Comparison of ENCODE assay signal across 11 cellular contexts in the genomic region with DNA sequence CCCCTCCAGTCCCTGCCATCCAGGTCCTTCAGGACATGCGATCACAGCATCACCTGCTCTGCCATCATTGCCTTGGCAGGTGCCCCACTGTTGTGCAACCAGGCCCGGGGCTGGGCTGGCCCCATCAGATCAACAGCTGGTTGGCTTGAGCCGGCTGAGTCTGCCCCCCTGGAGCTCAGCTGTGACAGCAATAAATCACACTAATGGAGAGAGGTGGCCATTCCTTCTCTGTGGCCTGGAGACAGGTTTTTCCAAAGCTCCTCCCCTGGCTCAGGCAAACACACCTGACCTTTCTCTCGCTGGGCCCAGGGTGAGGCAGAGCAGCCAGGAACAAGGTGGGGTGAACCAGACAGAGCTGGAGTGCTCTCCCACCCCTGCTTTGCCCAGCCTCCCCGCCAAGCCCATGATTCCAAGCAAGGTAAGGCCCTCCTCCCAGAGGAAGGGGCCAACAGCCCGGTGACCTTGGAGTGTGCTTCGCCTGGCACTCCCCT. TPM values are rescaled to one million over a fixed set of nuclear protein-coding genes. Genes with fewer than 3 reads are reported as not detected.
DNase-seq lines count a peak whose midpoint lies in the region; ATAC-seq and TF ChIP-seq lines count a peak whose summit lies in the region.
"Had no signal": no experiment of that assay in that cellular context is flagged by ENCODE, and none has a peak within 500 bp of the region (broad histone marks: within the 10 kb centered on the region; RNA-seq: fewer than 3 reads in every experiment).

No MANE protein-coding gene starts in this region.

- intact Hi-C loops in tibial artery (cut with DNase I; ENCODE audit: low total_unique reads), result no loop called here

- no peaks in the 10 kb centered on the region for H3K9me3 Mint-ChIP-seq in activated T-cell treated with anti-CD3 and anti-CD28 coated beads, Interleukin-2, amount 50 U/mL, for 72 hours

- H3K4me1 Mint-ChIP-seq in activated T-cell treated with anti-CD3 and anti-CD28 coated beads, Interleukin-2, amount 50 U/mL, for 72 hours (ENCODE audit: low read depth), result peaks cover 30% of the 10 kb centered on the region

- no peak for DNase-seq in activated T-cell treated with anti-CD3 and anti-CD28 coated beads, Interleukin-2, amount 50 U/mL, for 72 hours
- DNase-seq in activated T-cell treated with anti-CD3 and anti-CD28 coated beads for 4 hours (no peak), NCI-H69 (lab: John Stamatoyannopoulos, UW) (peak; percentile 99), kidney tubule cell (ENCODE audit: low spot score) (peak; percentile 91), tibial artery (peak; percentile 16 to 67), KBM-7 (no peak)
- DNase-seq: NCI-H1694 had no signal

- H3K4me1 ChIP-seq in tibial artery, result peaks cover 0 to 2% (median 0%) of the 10 kb centered on the region in 4 donors

- peaks cover 0 to 5% (median 0%) of the 10 kb centered on the region in 3 donors for H3K36me3 ChIP-seq in tibial artery

- peaks cover 0 to 56% of the 10 kb centered on the region in 2 donors for H3K27me3 ChIP-seq in tibial artery

- H3K27me3 Mint-ChIP-seq in activated T-cell treated with anti-CD3 and anti-CD28 coated beads, Interleukin-2, amount 50 U/mL, for 72 hours (ENCODE audit: low read depth), result no peaks in the 10 kb centered on the region

- no peak for ATAC-seq in activated T-cell treated with anti-CD3 and anti-CD28 coated beads, Interleukin-2, amount 50 U/mL, for 72 hours (replicated peaks in 1 of 2)
- ATAC-seq in GM21381 (IDR thresholded peaks at IDR 0.05; ENCODE audit: unreplicated experiment) (no peak), GM19467 (IDR thresholded peaks at IDR 0.05; ENCODE audit: unreplicated experiment) (no peak)
- ATAC-seq: activated CD4-positive, CD25-positive, alpha-beta regulatory T cell treated with anti-CD3 and anti-CD28 coated beads, Interleukin-2, amount 50 U/mL, for 24 hours had no signal

- H3K27ac ChIP-seq in tibial artery, result no peak overlapping the region

- H3K4me3 ChIP-seq in tibial artery, result no peak overlapping the region

- in situ Hi-C loops in KBM-7 (cut with MboI; ENCODE audit: low pct_unique_long_range_greater_than_20kb, low sequenced_read_pairs), result loop anchor here (10.0 to 25.0 kb wide), 2 partner anchors 111 to 229 kb away; no protein-coding TSS in a partner anchor

- H3K27ac Mint-ChIP-seq in activated T-cell treated with anti-CD3 and anti-CD28 coated beads, Interleukin-2, amount 50 U/mL, for 72 hours, result peak overlapping the region; percentile 55
- H3K27ac Mint-ChIP-seq: B cell had no signal

- H3K36me3 Mint-ChIP-seq in activated T-cell treated with anti-CD3 and anti-CD28 coated beads, Interleukin-2, amount 50 U/mL, for 72 hours (ENCODE audit: insufficient read depth in 2 of 2), result no peaks in the 10 kb centered on the region

- H3K9me3 ChIP-seq in tibial artery, result no peaks in the 10 kb centered on the region

- H3K4me3 Mint-ChIP-seq in activated T-cell treated with anti-CD3 and anti-CD28 coated beads, Interleukin-2, amount 50 U/mL, for 72 hours, result no peak overlapping the region
- H3K4me3 Mint-ChIP-seq: B cell had no signal

- no peak for TF ChIP-seq CTCF in tibial artery (IDR thresholded peaks at IDR 0.05)

RNA-seq across cellular contexts. Expression of gene FXYD2, which starts 8.9 kb away (rescaled TPM):
- total RNA-seq in activated T-cell treated with anti-CD3 and anti-CD28 coated beads, Interleukin-2, amount 50 U/mL, for 72 hours, result 1 to 10 TPM; 2.4 to 3.7 TPM

RNA-seq across cellular contexts. Expression of gene DSCAML1, which starts 36.4 kb away (rescaled TPM):
- 1 to 10 TPM; 1.5 to 2.5 TPM for total RNA-seq in activated T-cell treated with anti-CD3 and anti-CD28 coated beads, Interleukin-2, amount 50 U/mL, for 72 hours

RNA-seq across cellular contexts. Expression of gene FXYD6, which starts 43.0 kb away (rescaled TPM):
- total RNA-seq in activated T-cell treated with anti-CD3 and anti-CD28 coated beads, Interleukin-2, amount 50 U/mL, for 72 hours, result under 1 TPM; 0.17 to 0.25 TPM
- total RNA-seq: B cell had no signal

Comparison
In these comparisons a context has a peak if more than half of its experiments do, and no peak if none do; other contexts are left out.
1. DNase-seq: peak in NCI-H69 (single experiment), kidney tubule cell (single experiment) and tibial artery (2 of 2); none in activated T-cell treated with anti-CD3 and anti-CD28 coated beads, Interleukin-2, amount 50 U/mL, for 72 hours (0 of 2), activated T-cell treated with anti-CD3 and anti-CD28 coated beads for 4 hours (single experiment) and KBM-7 (single experiment).